Comparison of ENCODE assay signal across 8 cellular contexts in genomic region chr19:42286349-42287016, GRCh38. TPM values are rescaled to one million over a fixed set of nuclear protein-coding genes. Genes with fewer than 3 reads are reported as not detected.
DNase-seq lines count a peak whose midpoint lies in the region; TF ChIP-seq lines count a peak whose summit lies in the region.

No MANE protein-coding gene starts in this region.

- H3K36me3 Mint-ChIP-seq in activated naive CD4-positive, alpha-beta T cell treated with anti-CD3 and anti-CD28 coated beads, Interleukin-2, amount 10 ng/mL, durations not matched to agents 7 days and 5 days: peaks cover 23% of the 10 kb centered on the region

- peaks cover 25% of the 10 kb centered on the region for H3K4me1 Mint-ChIP-seq in activated naive CD4-positive, alpha-beta T cell treated with anti-CD3 and anti-CD28 coated beads, Interleukin-2, amount 10 ng/mL, durations not matched to agents 7 days and 5 days

- no peak for DNase-seq in activated naive CD4-positive, alpha-beta T cell treated with anti-CD3 and anti-CD28 coated beads, Interleukin-2, amount 10 ng/mL, durations not matched to agents 7 days and 5 days
- DNase-seq in activated naive CD4-positive, alpha-beta T cell (lab: John Stamatoyannopoulos, UW): no peak
- DNase-seq in astrocyte of the spinal cord (ENCODE audit: low read depth, low spot score) (peak; percentile 48), lung microvascular endothelial cell (ENCODE audit: low read depth in 2 of 2) (peak; percentile 59 to 64), ureter (ENCODE audit: low spot score) (peak; percentile 62), DMS 273 treated with DMSO at 0.1 percent for 48 hours (lab: John Stamatoyannopoulos, UW) (no peak), GF-D8 (lab: John Stamatoyannopoulos, UW) (no peak)
- DNase-seq in activated CD4-positive, CD25-positive, alpha-beta regulatory T cell treated with anti-CD3 and anti-CD28 coated beads, Interleukin-2, amount 50 U/mL, for 72 hours: no peak

- H3K27ac Mint-ChIP-seq in activated naive CD4-positive, alpha-beta T cell treated with anti-CD3 and anti-CD28 coated beads, Interleukin-2, amount 10 ng/mL, durations not matched to agents 7 days and 5 days: peak overlapping the region; percentile 72

- no peak for TF ChIP-seq CTCF in astrocyte of the spinal cord (IDR thresholded peaks at IDR 0.05; ENCODE audit: low read depth, low read length)

- peak overlapping the region; percentile 69 for H3K4me3 ChIP-seq in astrocyte of the spinal cord (ENCODE audit: low read depth, low read length)

- H3K4me3 Mint-ChIP-seq in activated naive CD4-positive, alpha-beta T cell treated with anti-CD3 and anti-CD28 coated beads, Interleukin-2, amount 10 ng/mL, durations not matched to agents 7 days and 5 days: peak overlapping the region; percentile 46

- CTCF ChIA-PET in activated naive CD4-positive, alpha-beta T cell treated with anti-CD3 and anti-CD28 coated beads, Interleukin-2, amount 10 ng/mL, durations not matched to agents 7 days and 5 days (lab: Charles Lee): interaction anchor here (1.5 kb wide), 1 partner anchor 70 kb away, joined by 3 read pairs; no protein-coding TSS in a partner anchor

- H3K9me3 Mint-ChIP-seq in activated naive CD4-positive, alpha-beta T cell treated with anti-CD3 and anti-CD28 coated beads, Interleukin-2, amount 10 ng/mL, durations not matched to agents 7 days and 5 days: no peaks in the 10 kb centered on the region

- in situ Hi-C loops in astrocyte of the spinal cord (cut with HindIII; ENCODE audit: low sequenced_read_pairs): no loop called here

- H3K27me3 Mint-ChIP-seq in activated naive CD4-positive, alpha-beta T cell treated with anti-CD3 and anti-CD28 coated beads, Interleukin-2, amount 10 ng/mL, durations not matched to agents 7 days and 5 days: no peaks in the 10 kb centered on the region

RNA-seq across cellular contexts. Expression of gene PRR19, which starts 15.4 kb away (rescaled TPM):
- total RNA-seq in lung microvascular endothelial cell: 0.20 and 0.44 TPM in 2 replicates
- 1.6 TPM for total RNA-seq in ureter

RNA-seq across cellular contexts. Expression of gene PAFAH1B3, which starts 15.9 kb away (rescaled TPM):
- total RNA-seq in lung microvascular endothelial cell (26.8 and 29.6 TPM in 2 replicates), ureter (19.8 TPM)

RNA-seq across cellular contexts. Expression of gene CIC, which starts 17.4 kb away (rescaled TPM):
- total RNA-seq in lung microvascular endothelial cell (9.3 and 10.0 TPM in 2 replicates), ureter (83.4 TPM)

RNA-seq across cellular contexts. Expression of gene TMEM145, which starts 26.6 kb away (rescaled TPM):
- not detected in 2 replicates for total RNA-seq in lung microvascular endothelial cell
- 1.4 TPM for total RNA-seq in ureter

RNA-seq across cellular contexts. Expression of gene ERF, which starts 31.6 kb away (rescaled TPM):
- 17.9 and 19.2 TPM in 2 replicates for total RNA-seq in lung microvascular endothelial cell
- total RNA-seq in ureter: 47.4 TPM

Comparison
In these comparisons a context has a peak if more than half of its experiments do, and no peak if none do; other contexts are left out.
1. DNase-seq: peak in astrocyte of the spinal cord (single experiment), lung microvascular endothelial cell (2 of 2) and ureter (single experiment); none in activated naive CD4-positive, alpha-beta T cell treated with anti-CD3 and anti-CD28 coated beads, Interleukin-2, amount 10 ng/mL, durations not matched to agents 7 days and 5 days (single experiment), activated naive CD4-positive, alpha-beta T cell (0 of 4), DMS 273 treated with DMSO at 0.1 percent for 48 hours (single experiment), activated CD4-positive, CD25-positive, alpha-beta regulatory T cell treated with anti-CD3 and anti-CD28 coated beads, Interleukin-2, amount 50 U/mL, for 72 hours (single experiment) and GF-D8 (single experiment).